Comparison of ENCODE assay signal across 2 cellular contexts in the genomic region with DNA sequence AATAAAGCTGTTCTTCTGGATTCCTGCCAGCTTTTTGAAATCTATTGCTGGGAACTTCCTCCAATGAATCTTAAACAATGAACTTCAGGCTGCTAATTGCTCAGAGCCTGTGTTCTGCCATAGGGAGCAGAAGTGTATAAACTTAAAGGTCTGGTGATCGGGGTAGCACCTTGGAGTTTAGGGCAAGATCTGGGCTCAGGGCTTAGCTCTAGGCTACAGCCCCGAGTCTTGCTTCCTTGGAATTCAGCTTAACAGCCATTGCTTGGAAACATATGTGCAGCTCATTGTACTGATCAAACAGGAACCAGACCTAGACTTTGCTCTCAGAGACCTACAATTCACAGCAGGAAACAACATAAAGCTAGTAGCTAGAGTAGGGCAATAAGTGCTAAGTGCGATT.
TF ChIP-seq lines count a peak whose summit lies in the region.

No MANE protein-coding gene starts in this region.

TF ChIP-seq in IMR-90, 13 proteins besides CTCF, POLR2A, EP300 and RAD21:
- TF ChIP-seq USF2 (IDR thresholded peaks at IDR 0.05; ENCODE audit: low read depth, low read length), result no peak
- no peak for TF ChIP-seq RCOR1 (IDR thresholded peaks at IDR 0.05; ENCODE audit: insufficient replicate concordance, low read length)

TF ChIP-seq in GM12878, 131 proteins besides CTCF, POLR2A, EP300 and RAD21:
- no peak for TF ChIP-seq EZH2 (IDR thresholded peaks at IDR 0.05; ENCODE audit: borderline replicate concordance, control insufficient read depth, low read depth, low read length)
- TF ChIP-seq TCF7 (IDR thresholded peaks at IDR 0.05; ENCODE audit: borderline replicate concordance), result no peak
- no peak for TF ChIP-seq GATAD2B (conservative IDR thresholded peaks at IDR 0.05; ENCODE audit: low read depth)
- TF ChIP-seq NKRF (conservative IDR thresholded peaks at IDR 0.05), result no peak
- no peak for TF ChIP-seq JUND (IDR thresholded peaks at IDR 0.05; ENCODE audit: low read depth, low read length)
- no peak for TF ChIP-seq ZBTB33 (IDR thresholded peaks at IDR 0.05)
- no peak for TF ChIP-seq RBBP5 (conservative IDR thresholded peaks at IDR 0.05)
- TF ChIP-seq ATF7 (IDR thresholded peaks at IDR 0.05; ENCODE audit: low read depth), result no peak
- no peak for TF ChIP-seq WRNIP1 (IDR thresholded peaks at IDR 0.05; ENCODE audit: borderline replicate concordance, low read depth, low read length)
- TF ChIP-seq RAD51 (IDR thresholded peaks at IDR 0.05), result no peak
- TF ChIP-seq, protein P1, sequence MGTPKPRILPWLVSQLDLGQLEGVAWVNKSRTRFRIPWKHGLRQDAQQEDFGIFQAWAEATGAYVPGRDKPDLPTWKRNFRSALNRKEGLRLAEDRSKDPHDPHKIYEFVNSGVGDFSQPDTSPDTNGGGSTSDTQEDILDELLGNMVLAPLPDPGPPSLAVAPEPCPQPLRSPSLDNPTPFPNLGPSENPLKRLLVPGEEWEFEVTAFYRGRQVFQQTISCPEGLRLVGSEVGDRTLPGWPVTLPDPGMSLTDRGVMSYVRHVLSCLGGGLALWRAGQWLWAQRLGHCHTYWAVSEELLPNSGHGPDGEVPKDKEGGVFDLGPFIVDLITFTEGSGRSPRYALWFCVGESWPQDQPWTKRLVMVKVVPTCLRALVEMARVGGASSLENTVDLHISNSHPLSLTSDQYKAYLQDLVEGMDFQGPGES (IDR thresholded peaks at IDR 0.05), result no peak
- no peak for TF ChIP-seq CREM (IDR thresholded peaks at IDR 0.05; ENCODE audit: low read depth)
- no peak for TF ChIP-seq EED (IDR thresholded peaks at IDR 0.05; ENCODE audit: low read depth)
